In the genomic region with DNA sequence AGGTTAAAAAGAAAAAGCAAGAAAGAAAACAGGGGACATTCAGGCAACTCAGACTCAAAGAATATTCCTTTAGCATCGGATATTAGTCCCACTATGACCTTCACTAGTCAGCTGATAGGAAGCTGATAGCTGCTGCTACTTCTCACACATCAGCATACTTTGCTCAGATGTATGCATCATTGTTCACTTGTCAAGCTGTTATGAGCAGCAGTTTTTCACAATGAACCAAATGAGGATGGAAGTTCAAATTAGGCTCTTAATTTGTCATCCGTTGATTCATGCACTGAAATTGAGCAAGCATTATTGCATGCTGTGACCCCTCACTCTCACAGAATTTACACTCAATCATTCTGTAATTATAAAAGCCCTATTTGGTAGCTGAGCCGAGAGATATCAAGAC, we compare ENCODE assay signal across 1 cellular context.
TF ChIP-seq lines count a peak whose summit lies in the region.

No MANE protein-coding gene starts in this region.

TF ChIP-seq in A549, 52 proteins besides CTCF, POLR2A, EP300 and RAD21 (continued from another document):
- TF ChIP-seq, protein P1, sequence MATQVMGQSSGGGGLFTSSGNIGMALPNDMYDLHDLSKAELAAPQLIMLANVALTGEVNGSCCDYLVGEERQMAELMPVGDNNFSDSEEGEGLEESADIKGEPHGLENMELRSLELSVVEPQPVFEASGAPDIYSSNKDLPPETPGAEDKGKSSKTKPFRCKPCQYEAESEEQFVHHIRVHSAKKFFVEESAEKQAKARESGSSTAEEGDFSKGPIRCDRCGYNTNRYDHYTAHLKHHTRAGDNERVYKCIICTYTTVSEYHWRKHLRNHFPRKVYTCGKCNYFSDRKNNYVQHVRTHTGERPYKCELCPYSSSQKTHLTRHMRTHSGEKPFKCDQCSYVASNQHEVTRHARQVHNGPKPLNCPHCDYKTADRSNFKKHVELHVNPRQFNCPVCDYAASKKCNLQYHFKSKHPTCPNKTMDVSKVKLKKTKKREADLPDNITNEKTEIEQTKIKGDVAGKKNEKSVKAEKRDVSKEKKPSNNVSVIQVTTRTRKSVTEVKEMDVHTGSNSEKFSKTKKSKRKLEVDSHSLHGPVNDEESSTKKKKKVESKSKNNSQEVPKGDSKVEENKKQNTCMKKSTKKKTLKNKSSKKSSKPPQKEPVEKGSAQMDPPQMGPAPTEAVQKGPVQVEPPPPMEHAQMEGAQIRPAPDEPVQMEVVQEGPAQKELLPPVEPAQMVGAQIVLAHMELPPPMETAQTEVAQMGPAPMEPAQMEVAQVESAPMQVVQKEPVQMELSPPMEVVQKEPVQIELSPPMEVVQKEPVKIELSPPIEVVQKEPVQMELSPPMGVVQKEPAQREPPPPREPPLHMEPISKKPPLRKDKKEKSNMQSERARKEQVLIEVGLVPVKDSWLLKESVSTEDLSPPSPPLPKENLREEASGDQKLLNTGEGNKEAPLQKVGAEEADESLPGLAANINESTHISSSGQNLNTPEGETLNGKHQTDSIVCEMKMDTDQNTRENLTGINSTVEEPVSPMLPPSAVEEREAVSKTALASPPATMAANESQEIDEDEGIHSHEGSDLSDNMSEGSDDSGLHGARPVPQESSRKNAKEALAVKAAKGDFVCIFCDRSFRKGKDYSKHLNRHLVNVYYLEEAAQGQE (IDR thresholded peaks at IDR 0.05): no peak
- no peak for TF ChIP-seq ESRRA (IDR thresholded peaks at IDR 0.05; ENCODE audit: borderline replicate concordance, low read length)
